ENCODE assay signal across 20 cellular contexts in genomic region chr1:156134716-156135435, GRCh38. TPM values are rescaled to one million over a fixed set of nuclear protein-coding genes. Genes with fewer than 3 reads are reported as not detected.
A peak's percentile ranks its signal among the peaks of the same experiment; 100 is the strongest.
DNase-seq lines count a peak whose midpoint lies in the region; ATAC-seq and TF ChIP-seq lines count a peak whose summit lies in the region.
"Had no signal": no experiment of that assay in that cellular context is flagged by ENCODE, and none has a peak within 500 bp of the region (broad histone marks: within the 10 kb centered on the region; RNA-seq: fewer than 3 reads in every experiment).

No MANE protein-coding gene starts in this region.

- DNase-seq in Caco-2 (no peak), T-helper 17 cell (no peak), sigmoid colon (no peak), mammary epithelial cell (no peak)
- DNase-seq: ACHN; AML-193; CD4-positive, CD25-positive, alpha-beta regulatory T cell; HCEC 1CT; NCI-H1436 treated with DMSO at 0.1 percent for 48 hours; NCI-H2029 treated with DMSO at 0.1 percent for 48 hours; NCI-H2171 treated with DMSO at 0.1 percent for 48 hours; NCI-H510A; NCI-H774; Right ventricle myocardium superior had no signal

- BruUV-seq in Caco-2 (replicated peaks; lab: Mats Ljungman, UMichigan) (no TSS peak), mammary epithelial cell (replicated peaks; lab: Mats Ljungman, UMichigan) (no TSS peak)

- H3K27ac Mint-ChIP-seq in Caco-2 (ENCODE audit: unreplicated experiment) (peak overlapping the region; percentile 50), T-helper 17 cell (peak overlapping the region; percentile 97)
- H3K27ac Mint-ChIP-seq: CD4-positive, CD25-positive, alpha-beta regulatory T cell had no signal

- TF ChIP-seq CTCF in Caco-2 (IDR thresholded peaks at IDR 0.05; ENCODE audit: insufficient read depth in 1 of 2, low read depth in 1 of 2, low read length in 1 of 2, severe bottlenecking in 1 of 2, unreplicated experiment in 1 of 2) (no peak), gastroesophageal sphincter (IDR thresholded peaks at IDR 0.05) (no peak), sigmoid colon (IDR thresholded peaks at IDR 0.05) (no peak), mammary epithelial cell (conservative IDR thresholded peaks at IDR 0.05 in 1 of 2, IDR thresholded peaks at IDR 0.05 in 1 of 2; ENCODE audit: extremely low read depth in 1 of 2, insufficient read depth in 1 of 2, low read depth in 1 of 2, low read length in 2 of 2) (no peak)

- H3K27me3 ChIP-seq in Caco-2 (replicated peaks; ENCODE audit: control insufficient read depth, insufficient read depth, low read length) (no peaks in the 10 kb centered on the region), gastroesophageal sphincter (no peaks in the 10 kb centered on the region), sigmoid colon (no peaks in the 10 kb centered on the region), mammary epithelial cell (ENCODE audit: insufficient read depth, low read length) (no peaks in the 10 kb centered on the region)

- H3K4me2 ChIP-seq in mammary epithelial cell (ENCODE audit: insufficient read depth, low read depth, low read length) = no peak overlapping the region

- no peak overlapping the region for H3K9ac ChIP-seq in mammary epithelial cell (ENCODE audit: insufficient read depth, low read length)

- dilution Hi-C loops in mammary epithelial cell (cut with HindIII; ENCODE audit: low sequenced_read_pairs) = loop anchor here (5.0 kb wide), 3 partner anchors 32 to 87 kb away; no protein-coding TSS in a partner anchor

- TF ChIP-seq EP300 in gastroesophageal sphincter (IDR thresholded peaks at IDR 0.05) (no peak), sigmoid colon (IDR thresholded peaks at IDR 0.05) (no peak)

- ATAC-seq in T-helper 17 cell (no peak), gastroesophageal sphincter (no peak), HG03045 (IDR thresholded peaks at IDR 0.05; ENCODE audit: unreplicated experiment) (no peak), HG03342 (IDR thresholded peaks at IDR 0.05; ENCODE audit: unreplicated experiment) (no peak)
- ATAC-seq: K562, Panc1 had no signal

- CTCF ChIA-PET in Caco-2 (lab: Charles Lee) (interaction anchor here (1.1 kb wide), 1 partner anchor 39 kb away, joined by 3 read pairs; no protein-coding TSS in a partner anchor), mammary epithelial cell (lab: Charles Lee; ENCODE audit: low non-redundant PET) (no interaction called here)

- H3K27me3 Mint-ChIP-seq in Caco-2 (ENCODE audit: insufficient read depth, unreplicated experiment) = no peaks in the 10 kb centered on the region
- H3K27me3 Mint-ChIP-seq in T-helper 17 cell = no peaks in the 10 kb centered on the region

- peak overlapping the region in 3 of 4 donors; percentile 9 to 83 (median 55) for H3K27ac ChIP-seq in gastroesophageal sphincter
- peak overlapping the region in 3 of 4 donors; percentile 11 to 20 (median 11) for H3K27ac ChIP-seq in sigmoid colon
- H3K27ac ChIP-seq in mammary epithelial cell (ENCODE audit: insufficient read depth, low read depth, low read length) = no peak overlapping the region
- H3K27ac ChIP-seq: SK-N-MC had no signal

- H3K4me1 Mint-ChIP-seq in Caco-2 (ENCODE audit: low read depth, unreplicated experiment) = peaks cover 4% of the 10 kb centered on the region
- H3K4me1 Mint-ChIP-seq in T-helper 17 cell = peaks cover 12% of the 10 kb centered on the region

- H3K4me3 ChIP-seq in Caco-2 (ENCODE audit: low read depth, low read length) (no peak overlapping the region), gastroesophageal sphincter (no peak overlapping the region), sigmoid colon (no peak overlapping the region), mammary epithelial cell (replicated peaks in 1 of 3; ENCODE audit: insufficient read depth in 1 of 3, low read depth in 2 of 3, low read length in 3 of 3) (no peak overlapping the region)
- H3K4me3 ChIP-seq: K562, SK-N-MC had no signal

- peaks cover 69% of the 10 kb centered on the region for H3K36me3 Mint-ChIP-seq in Caco-2 (ENCODE audit: insufficient read depth, unreplicated experiment)
- H3K36me3 Mint-ChIP-seq in T-helper 17 cell (ENCODE audit: low read depth) = peaks cover 17% of the 10 kb centered on the region
- H3K36me3 Mint-ChIP-seq: CD4-positive, CD25-positive, alpha-beta regulatory T cell had no signal

- H3K4me1 ChIP-seq in Caco-2 (peaks cover 7% of the 10 kb centered on the region), gastroesophageal sphincter (peaks cover 5 to 71% (median 12%) of the 10 kb centered on the region in 3 donors), sigmoid colon (peaks cover 0 to 32% (median 29%) of the 10 kb centered on the region in 4 donors), mammary epithelial cell (ENCODE audit: insufficient read depth, low read length) (peaks cover 9% of the 10 kb centered on the region)

- intact Hi-C loops in Caco-2 (cut with micrococcal nuclease; ENCODE audit: unreplicated experiment) (no loop called here), sigmoid colon (cut with DNase I) (no loop called here), mammary epithelial cell (cut with micrococcal nuclease) (loop anchor here (5.0 kb wide), 1 partner anchor 92 kb away; no protein-coding TSS in a partner anchor)

- no peaks in the 10 kb centered on the region for H3K9me3 Mint-ChIP-seq in Caco-2 (ENCODE audit: unreplicated experiment)

- H3K9me3 ChIP-seq in Caco-2 = no peaks in the 10 kb centered on the region
- no peaks in the 10 kb centered on the region for H3K9me3 ChIP-seq in T-helper 17 cell (ENCODE audit: control insufficient read depth, low read length, poor library complexity, severe bottlenecking)
- no peaks in the 10 kb centered on the region for H3K9me3 ChIP-seq in gastroesophageal sphincter
- no peaks in the 10 kb centered on the region for H3K9me3 ChIP-seq in sigmoid colon
- H3K9me3 ChIP-seq in mammary epithelial cell (replicated peaks; ENCODE audit: insufficient read depth, low read length) = no peaks in the 10 kb centered on the region

- H3K4me3 Mint-ChIP-seq in Caco-2 (ENCODE audit: unreplicated experiment) = no peak overlapping the region
- H3K4me3 Mint-ChIP-seq in T-helper 17 cell = peak overlapping the region; percentile 52

- WGBS in gastroesophageal sphincter (ENCODE audit: low coverage in 1 of 2), 2 donors = 40 to 85% methylated on average over 1 to 4 of the region's 18 CpGs
- 88 to 94% methylated on average over 18 of the region's 18 CpGs for WGBS in sigmoid colon, 2 donors
- 78% methylated on average over 7 of the region's 18 CpGs for WGBS in mammary epithelial cell (ENCODE audit: low coverage, missing lambda C conversion rate)

- H3K36me3 ChIP-seq in Caco-2 (ENCODE audit: control insufficient read depth, insufficient read depth, low read length) (peaks cover 15% of the 10 kb centered on the region), gastroesophageal sphincter (peaks cover 4 to 96% of the 10 kb centered on the region in 2 donors), sigmoid colon (peaks cover 79 to 96% (median 88%) of the 10 kb centered on the region in 4 donors), mammary epithelial cell (ENCODE audit: insufficient read depth, low read length) (peaks cover 72% of the 10 kb centered on the region)

- POLR2A ChIA-PET in Caco-2 (lab: Charles Lee) = no interaction called here

- TF ChIP-seq POLR2A in gastroesophageal sphincter (IDR thresholded peaks at IDR 0.05) = no peak
- TF ChIP-seq POLR2A in sigmoid colon (IDR thresholded peaks at IDR 0.05) = no peak

- peaks cover 73% of the 10 kb centered on the region for H3K79me2 ChIP-seq in mammary epithelial cell (ENCODE audit: insufficient read depth, low read length)

- H2AFZ ChIP-seq in mammary epithelial cell (ENCODE audit: low read depth, low read length) = no peak overlapping the region

- no peaks in the 10 kb centered on the region for H4K20me1 ChIP-seq in mammary epithelial cell (ENCODE audit: insufficient read depth, low read length)

- in situ Hi-C loops in mammary epithelial cell (cut with MboI; ENCODE audit: low sequenced_read_pairs in 2 of 2) = loop anchor here (5.0 kb wide), 2 partner anchors 38 to 43 kb away; no protein-coding TSS in a partner anchor

RNA-seq across cellular contexts. Expression of gene SEMA4A, which starts 18.5 kb away (rescaled TPM):
- total RNA-seq in Caco-2 (2022) = 0.52 and 1.3 TPM in 2 replicates
- 10 to 100 TPM; 21.7 to 58.1 TPM for total RNA-seq in T-helper 17 cell
- 1 to 10 TPM; 1.7 to 7.5 (median 3.4) TPM for total RNA-seq in gastroesophageal sphincter
- 1 to 10 TPM; 1.6 to 2.9 (median 1.8) TPM for total RNA-seq in sigmoid colon
- polyA plus RNA-seq in sigmoid colon = 1 to 10 TPM; 1.4 to 6.3 (median 1.8) TPM
- total RNA-seq in mammary epithelial cell = 10 to 100 TPM in 1 of 2 donors, 1 to 10 TPM in 1; 3.5 to 10.6 TPM
- 6.7 TPM for polyA plus RNA-seq in mammary epithelial cell
- 13.4 TPM for polyA minus RNA-seq in mammary epithelial cell

RNA-seq across cellular contexts. Expression of gene LMNA, which starts 20.4 kb away (rescaled TPM):
- 112 and 113 TPM in 2 replicates for total RNA-seq in Caco-2 (2022)
- 1,000 to 10,000 TPM in 1 of 2 donors, 100 to 1,000 TPM in 1; 919 to 1,908 TPM for total RNA-seq in T-helper 17 cell
- 100 to 1,000 TPM; 327 to 617 (median 519) TPM for total RNA-seq in gastroesophageal sphincter
- total RNA-seq in sigmoid colon = 100 to 1,000 TPM; 129 to 241 (median 196) TPM
- polyA plus RNA-seq in sigmoid colon = 100 to 1,000 TPM; 108 to 229 (median 142) TPM
- total RNA-seq in mammary epithelial cell = 100 to 1,000 TPM; 389 to 797 TPM
- polyA plus RNA-seq in mammary epithelial cell = 759 TPM
- 852 TPM for polyA minus RNA-seq in mammary epithelial cell

RNA-seq across cellular contexts. Expression of gene MEX3A, which starts 52.6 kb away (rescaled TPM):
- total RNA-seq in Caco-2 (2022) (8.9 and 12.2 TPM in 2 replicates), T-helper 17 cell (not detected), gastroesophageal sphincter (under 1 TPM; under 0.01 to 0.78 (median 0.52) TPM), sigmoid colon (under 1 TPM; 0.27 to 0.36 (median 0.30) TPM), mammary epithelial cell (1 to 10 TPM; 1.9 to 2.5 TPM)
- polyA plus RNA-seq in sigmoid colon (1 to 10 TPM in 1 of 3 donors, under 1 TPM in 2; 0.23 to 1.5 (median 0.60) TPM), mammary epithelial cell (1.3 TPM)
- polyA minus RNA-seq in mammary epithelial cell = 1.2 TPM
- total RNA-seq: CD4-positive, CD25-positive, alpha-beta regulatory T cell had no signal
- polyA plus RNA-seq: CD4-positive, CD25-positive, alpha-beta regulatory T cell had no signal

RNA-seq across cellular contexts. Expression of gene SLC25A44, which starts 59.0 kb away (rescaled TPM):
- total RNA-seq in Caco-2 (2022) (29.3 and 31.1 TPM in 2 replicates), T-helper 17 cell (10 to 100 TPM; 14.4 to 21.6 TPM), gastroesophageal sphincter (10 to 100 TPM in 3 of 4 donors, 1 to 10 TPM in 1; 9.4 to 17.0 (median 12.7) TPM), sigmoid colon (10 to 100 TPM in 1 of 4 donors, 1 to 10 TPM in 3; 8.6 to 13.3 (median 9.4) TPM), mammary epithelial cell (10 to 100 TPM; 15.8 to 18.5 TPM)
- polyA plus RNA-seq in sigmoid colon (10 to 100 TPM in 2 of 3 donors, 1 to 10 TPM in 1; 7.8 to 15.3 (median 11.8) TPM), mammary epithelial cell (29.2 TPM)
- polyA minus RNA-seq in mammary epithelial cell = 25.3 TPM
